8 cellular contexts compared by ENCODE assay signal in the genomic region with DNA sequence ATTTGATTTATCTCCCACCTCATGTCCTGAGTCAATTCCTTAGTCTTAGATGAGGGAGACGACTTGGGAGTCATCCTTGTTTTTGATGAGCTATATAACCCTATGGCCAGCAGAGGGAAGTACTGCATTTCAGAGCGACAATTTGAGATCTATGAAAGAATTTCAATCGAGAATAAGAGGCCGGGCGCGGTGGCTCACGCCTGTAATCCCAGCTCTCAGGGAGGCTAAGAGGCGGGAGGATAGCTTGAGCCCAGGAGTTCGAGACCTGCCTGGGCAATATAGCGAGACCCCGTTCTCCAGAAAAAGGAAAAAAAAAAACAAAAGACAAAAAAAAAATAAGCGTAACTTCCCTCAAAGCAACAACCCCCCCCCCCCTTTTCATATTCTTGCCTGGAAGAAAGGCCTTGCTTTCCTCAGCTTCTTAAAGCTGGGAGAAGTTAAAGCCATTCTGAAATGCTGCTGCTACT. TPM values are rescaled to one million over a fixed set of nuclear protein-coding genes. Genes with fewer than 3 reads are reported as not detected.
DNase-seq lines count a peak whose midpoint lies in the region; ATAC-seq, FAIRE-seq and TF ChIP-seq lines count a peak whose summit lies in the region.
"Not testable (repeated sequence)": the region's sequence is repeated elsewhere in the genome, so short reads cannot be mapped to it uniquely, and the experiment has no call there.

No MANE protein-coding gene starts in this region.

- H3K36me3 Mint-ChIP-seq in brain: peaks cover 29% of the 10 kb centered on the region

- TF ChIP-seq CTCF in SU-DHL-6 (IDR thresholded peaks at IDR 0.05; ENCODE audit: insufficient read depth, low read length, poor library complexity, severe bottlenecking) (peak; percentile 40), brain (conservative IDR thresholded peaks at IDR 0.05) (peak; percentile 79 to 83)

- H4K20me1 ChIP-seq in SU-DHL-6 (ENCODE audit: low read depth, low read length): not testable (repeated sequence)

- not testable (repeated sequence) for H3K27ac ChIP-seq in SU-DHL-6 (ENCODE audit: low read depth, low read length)
- H3K27ac ChIP-seq in neuronal stem cell (replicated peaks; ENCODE audit: low read length): peak overlapping the region; percentile 82

- H4K8ac ChIP-seq in neuronal stem cell (ENCODE audit: low read depth, low read length): not testable (repeated sequence)

- H3K4me2 ChIP-seq in SU-DHL-6 (ENCODE audit: low read depth, low read length, poor library complexity, severe bottlenecking); neuronal stem cell (ENCODE audit: insufficient read depth, low read length, poor library complexity, severe bottlenecking): not testable (repeated sequence)

- H3K23ac ChIP-seq in neuronal stem cell (ENCODE audit: low read depth, low read length, poor library complexity): not testable (repeated sequence)

- H3F3A ChIP-seq in SU-DHL-6 (ENCODE audit: insufficient read depth): not testable (repeated sequence)

- not testable (repeated sequence) for H3K9me3 Mint-ChIP-seq in brain

- peak overlapping the region; percentile 68 to 91 (median 81) for H3K27ac Mint-ChIP-seq in brain

- not testable (repeated sequence) for H2BK120ac ChIP-seq in neuronal stem cell (ENCODE audit: low read depth, low read length)

- no CpG with 5 or more reads among the region's 12 CpGs for WGBS in neuronal stem cell (ENCODE audit: extremely low coverage in 2 of 2, insufficient read length in 2 of 2, insufficient replicate concordance in 1 of 2), 2 donors

- peaks cover 7 to 10% of the 10 kb centered on the region in 2 donors for H3K4me1 ChIP-seq in neuronal stem cell (ENCODE audit: control insufficient read depth in 2 of 2, insufficient read depth in 1 of 2, low read depth in 1 of 2, low read length in 2 of 2)

- peak; percentile 66 for ATAC-seq in left ventricle myocardium superior

- not testable (repeated sequence) for H2AK5ac ChIP-seq in neuronal stem cell (ENCODE audit: low read depth, low read length)

- not testable (repeated sequence) for H3K9me3 ChIP-seq in SU-DHL-6 (ENCODE audit: insufficient read depth, low read length); neuronal stem cell (replicated peaks in 1 of 2; ENCODE audit: control insufficient read depth in 2 of 2, insufficient read depth in 1 of 2, low read depth in 1 of 2, low read length in 2 of 2)

- H3K9me2 ChIP-seq in SU-DHL-6 (replicated peaks; ENCODE audit: insufficient read depth, low read length): not testable (repeated sequence)

- not testable (repeated sequence) for H3K79me1 ChIP-seq in neuronal stem cell (ENCODE audit: low read depth, low read length)

- H3K4me1 Mint-ChIP-seq in brain: peaks cover 26% of the 10 kb centered on the region

- H3K27me3 Mint-ChIP-seq in brain: not testable (repeated sequence)

- H2AFZ ChIP-seq in SU-DHL-6 (ENCODE audit: low read depth, low read length, severe bottlenecking); neuronal stem cell (ENCODE audit: low read length): not testable (repeated sequence)

- not testable (repeated sequence) for H3K79me2 ChIP-seq in SU-DHL-6 (ENCODE audit: insufficient read depth, low read length)

- not testable (repeated sequence) for H3K36me3 ChIP-seq in SU-DHL-6 (ENCODE audit: low read length)
- peaks cover 0 to 51% of the 10 kb centered on the region in 2 donors for H3K36me3 ChIP-seq in neuronal stem cell (replicated peaks in 1 of 2; ENCODE audit: control insufficient read depth in 2 of 2, insufficient read depth in 2 of 2, low read length in 2 of 2)

- not testable (repeated sequence) for H2BK12ac ChIP-seq in neuronal stem cell (ENCODE audit: low read length)

- H2BK5ac ChIP-seq in neuronal stem cell (ENCODE audit: low read length): not testable (repeated sequence)

- H4K91ac ChIP-seq in neuronal stem cell (ENCODE audit: low read depth, low read length, poor library complexity): not testable (repeated sequence)

- not testable (repeated sequence) for H3K14ac ChIP-seq in neuronal stem cell (ENCODE audit: low read length)

- not testable (repeated sequence) for H3K27me3 ChIP-seq in SU-DHL-6 (ENCODE audit: low read length); neuronal stem cell (ENCODE audit: control insufficient read depth in 3 of 3, insufficient read depth in 3 of 3, low read depth in 1 of 3, low read length in 3 of 3)

- intact Hi-C loops in left ventricle myocardium superior (cut with micrococcal nuclease): loop anchor here (5.0 kb wide), 1 partner anchor 52 kb away; no protein-coding TSS in a partner anchor

- peak; percentile 90 for DNase-seq in ELR (ENCODE audit: low read depth)
- DNase-seq in HTR-8/SVneo (ENCODE audit: insufficient read length, low spot score): peak; percentile 85
- DNase-seq in NCI-H2227 treated with DMSO at 0.1 percent for 48 hours (lab: John Stamatoyannopoulos, UW): peak; percentile 89
- peak; percentile 52 for DNase-seq in left ventricle myocardium superior
- DNase-seq in neuronal stem cell (ENCODE audit: low spot score): peak; percentile 50
- DNase-seq in urothelium cell line (ENCODE audit: low spot score): peak; percentile 81

- H3K4ac ChIP-seq in neuronal stem cell (ENCODE audit: low read length): not testable (repeated sequence)

- FAIRE-seq in HTR-8/SVneo (lab: Jason Lieb, UNC); urothelium cell line (lab: Jason Lieb, UNC): not testable (repeated sequence)

- not testable (repeated sequence) for H2BK15ac ChIP-seq in neuronal stem cell (ENCODE audit: low read length)

- not testable (repeated sequence) for H3K9ac ChIP-seq in SU-DHL-6 (ENCODE audit: low read length); neuronal stem cell (ENCODE audit: low read depth, low read length, poor library complexity)

- H3K18ac ChIP-seq in neuronal stem cell (ENCODE audit: low read length): not testable (repeated sequence)

- peak overlapping the region in 2 of 5 experiments; percentile 29 to 40 for H3K4me3 Mint-ChIP-seq in brain

- not testable (repeated sequence) for H3K4me3 ChIP-seq in SU-DHL-6 (ENCODE audit: insufficient read depth, low read length, poor library complexity, severe bottlenecking); neuronal stem cell (ENCODE audit: low read length in 2 of 2)

RNA-seq across cellular contexts. Expression of a gene that starts 33.9 kb away (rescaled TPM):
- polyA plus RNA-seq in brain (ENCODE audit: insufficient read depth, low read depth, low replicate concordance): 194 TPM
- not detected for total RNA-seq in left ventricle myocardium superior
- 1.4 TPM for polyA plus RNA-seq in neuronal stem cell (2013, experiment 1 of 2)
- 1.5 TPM for polyA plus RNA-seq in neuronal stem cell (2013, experiment 2 of 2)
